ENCODE assay signal across 8 cellular contexts in the genomic region with DNA sequence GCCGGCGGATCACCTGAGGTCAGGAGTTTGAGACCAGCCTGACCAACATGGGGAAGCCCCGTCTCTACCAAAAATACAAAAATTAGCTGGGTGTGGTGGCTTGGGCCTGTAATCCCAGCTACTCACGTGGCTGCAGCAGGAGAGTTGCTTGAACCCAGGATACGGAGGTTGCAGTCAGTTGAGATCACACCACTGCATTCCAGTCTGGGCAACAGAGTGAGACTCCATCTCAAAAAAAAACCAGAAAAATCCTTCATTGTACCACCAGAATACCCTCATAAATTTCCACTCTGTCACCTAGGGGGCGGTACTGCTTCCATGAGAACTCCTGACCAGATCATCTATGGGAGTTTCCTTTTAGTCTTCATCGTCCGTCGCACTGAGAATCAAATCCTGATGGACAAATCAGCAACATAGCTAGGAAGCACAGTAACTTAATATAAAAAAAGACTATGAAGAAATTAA.
DNase-seq lines count a peak whose midpoint lies in the region; ATAC-seq and TF ChIP-seq lines count a peak whose summit lies in the region.

No MANE protein-coding gene starts in this region.

- H3K4me1 ChIP-seq in parathyroid adenoma (no peaks in the 10 kb centered on the region), tibial artery (peaks cover 0 to 56% (median 8%) of the 10 kb centered on the region in 4 donors)

- H2AFZ ChIP-seq in parathyroid adenoma: no peak overlapping the region

- ATAC-seq in GM19351 (IDR thresholded peaks at IDR 0.05; ENCODE audit: unreplicated experiment): no peak

- no peak overlapping the region for H3K4me2 ChIP-seq in parathyroid adenoma (ENCODE audit: low read length)

- H3K9ac ChIP-seq in parathyroid adenoma: no peak overlapping the region

- H3K9me3 ChIP-seq in parathyroid adenoma (ENCODE audit: control insufficient read depth, low read length) (no peaks in the 10 kb centered on the region), tibial artery (no peaks in the 10 kb centered on the region)

- H3K27ac ChIP-seq in parathyroid adenoma (peak overlapping the region; percentile 40), tibial artery (no peak overlapping the region)

- H3K36me3 ChIP-seq in parathyroid adenoma (ENCODE audit: control insufficient read depth, insufficient read depth, low read length) (no peaks in the 10 kb centered on the region), tibial artery (peaks cover 14 to 20% (median 18%) of the 10 kb centered on the region in 3 donors)

- H3K79me2 ChIP-seq in parathyroid adenoma: peaks cover 73% of the 10 kb centered on the region

- TF ChIP-seq CTCF in parathyroid adenoma (IDR thresholded peaks at IDR 0.05) (no peak), tibial artery (IDR thresholded peaks at IDR 0.05) (no peak)

- H3K27me3 ChIP-seq in parathyroid adenoma (ENCODE audit: control insufficient read depth, insufficient read depth, low read length): no peaks in the 10 kb centered on the region
- H3K27me3 ChIP-seq in tibial artery: no peaks in the 10 kb centered on the region

- H3K4me3 ChIP-seq in parathyroid adenoma (ENCODE audit: low read depth, low read length) (no peak overlapping the region), tibial artery (no peak overlapping the region)

- intact Hi-C loops in head of caudate nucleus (cut with DNase I) (no loop called here), tibial artery (cut with DNase I; ENCODE audit: low total_unique reads) (no loop called here)

- peak; percentile 43 for DNase-seq in stimulated activated naive CD4-positive, alpha-beta T cell treated with Interleukin-2 at 50 U/mL for 16 hours (lab: John Stamatoyannopoulos, UW)
- DNase-seq in stimulated activated naive CD4-positive, alpha-beta T cell (lab: John Stamatoyannopoulos, UW): no peak
- DNase-seq in OCI-M1 (lab: John Stamatoyannopoulos, UW) (peak; percentile 87), head of caudate nucleus (no peak), tibial artery (no peak)
- peak; percentile 48 for DNase-seq in central memory CD4-positive, alpha-beta T cell

Comparison
In these comparisons a context has a peak if more than half of its experiments do, and no peak if none do; other contexts are left out.
1. DNase-seq: peak in stimulated activated naive CD4-positive, alpha-beta T cell treated with Interleukin-2 at 50 U/mL for 16 hours (single experiment), OCI-M1 (single experiment) and central memory CD4-positive, alpha-beta T cell (single experiment); none in stimulated activated naive CD4-positive, alpha-beta T cell (0 of 6), head of caudate nucleus (0 of 42) and tibial artery (0 of 2).